Comparison of ENCODE assay signal across 13 cellular contexts in the genomic region with DNA sequence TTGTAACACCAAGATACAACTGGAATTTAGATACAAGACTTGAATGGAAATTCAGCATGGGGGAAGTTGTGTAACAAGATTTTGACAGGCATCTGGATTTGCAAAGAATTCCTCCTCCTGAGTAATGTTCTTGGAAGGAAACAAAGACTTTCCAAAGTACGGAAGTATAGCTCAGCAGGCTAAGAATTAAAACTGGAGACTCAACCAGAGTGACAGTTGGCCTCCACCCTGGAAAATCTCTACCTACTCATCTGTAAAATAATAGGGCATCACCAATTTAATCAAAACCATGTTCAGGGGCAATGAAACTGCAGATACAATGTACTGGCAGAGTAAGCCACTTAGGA. TPM values are rescaled to one million over a fixed set of nuclear protein-coding genes. Genes with fewer than 3 reads are reported as not detected.
DNase-seq lines count a peak whose midpoint lies in the region; ATAC-seq and TF ChIP-seq lines count a peak whose summit lies in the region.
"Had no signal": no experiment of that assay in that cellular context is flagged by ENCODE, and none has a peak within 500 bp of the region (broad histone marks: within the 10 kb centered on the region; RNA-seq: fewer than 3 reads in every experiment).

No MANE protein-coding gene starts in this region.

- H3K9me3 ChIP-seq in hepatocyte (ENCODE audit: low read depth) (no peaks in the 10 kb centered on the region), stomach (no peaks in the 10 kb centered on the region)
- no peaks in the 10 kb centered on the region for H3K9me3 ChIP-seq in CD8-positive, alpha-beta memory T cell (ENCODE audit: low read length)

- H3K36me3 Mint-ChIP-seq in activated CD4-positive, alpha-beta T cell treated with anti-CD3 and anti-CD28 coated beads for 36 hours (ENCODE audit: low read depth), result peaks cover 20% of the 10 kb centered on the region
- H3K36me3 Mint-ChIP-seq in brain (peaks cover 17% of the 10 kb centered on the region), endothelial cell (ENCODE audit: low read depth, unreplicated experiment) (no peaks in the 10 kb centered on the region)
- peaks cover 0 to 36% (median 0%) of the 10 kb centered on the region in 3 donors for H3K36me3 Mint-ChIP-seq in CD8-positive, alpha-beta memory T cell

- peaks cover 61% of the 10 kb centered on the region for H4K20me1 ChIP-seq in hepatocyte (ENCODE audit: insufficient read depth, poor library complexity, severe bottlenecking)

- H3K4me3 ChIP-seq in hepatocyte, result no peak overlapping the region
- H3K4me3 ChIP-seq in stomach, result no peak overlapping the region
- no peak overlapping the region for H3K4me3 ChIP-seq in CD8-positive, alpha-beta memory T cell (ENCODE audit: low read length)

- POLR2A ChIA-PET in activated CD4-positive, alpha-beta T cell treated with anti-CD3 and anti-CD28 coated beads for 36 hours (lab: Charles Lee), result interaction anchor here (0.7 kb wide), 1 partner anchor 264 kb away, joined by 5 read pairs; no protein-coding TSS in a partner anchor
- POLR2A ChIA-PET in CD8-positive, alpha-beta memory T cell (lab: Charles Lee), result no interaction called here

- H3K27ac Mint-ChIP-seq in activated CD4-positive, alpha-beta T cell treated with anti-CD3 and anti-CD28 coated beads for 36 hours, result peak overlapping the region; percentile 5
- peak overlapping the region in 4 of 5 experiments; percentile 3 to 75 (median 41) for H3K27ac Mint-ChIP-seq in brain
- H3K27ac Mint-ChIP-seq in endothelial cell (ENCODE audit: unreplicated experiment), result no peak overlapping the region
- H3K27ac Mint-ChIP-seq in CD8-positive, alpha-beta memory T cell, result peak overlapping the region in 3 of 8 donors; percentile 13 to 32 (median 24)
- H3K27ac Mint-ChIP-seq: activated T-helper 2 cell treated with anti-CD3 and anti-CD28 coated beads, Interferon-gamma antibody, Interleukin-2, Interleukin-4, amounts not matched to agents 10 μg/mL and 5 μg/mL and 100 μg/mL, durations not matched to agents 14 hours and 24 hours and 36 hours had no signal

- intact Hi-C loops in activated CD4-positive, alpha-beta T cell treated with anti-CD3 and anti-CD28 coated beads for 36 hours (cut with DNase I, micrococcal nuclease), result no loop called here
- intact Hi-C loops in stomach (cut with DNase I; ENCODE audit: low total_unique reads), result no loop called here

- H3K27me3 ChIP-seq in hepatocyte (no peaks in the 10 kb centered on the region), stomach (no peaks in the 10 kb centered on the region)
- no peaks in the 10 kb centered on the region for H3K27me3 ChIP-seq in CD8-positive, alpha-beta memory T cell (ENCODE audit: insufficient read depth, low read length, poor library complexity, severe bottlenecking)

- H3K9me2 ChIP-seq in hepatocyte (replicated peaks; ENCODE audit: insufficient read depth), result no peaks in the 10 kb centered on the region

- H3K27me3 Mint-ChIP-seq in activated CD4-positive, alpha-beta T cell treated with anti-CD3 and anti-CD28 coated beads for 36 hours, result no peaks in the 10 kb centered on the region
- H3K27me3 Mint-ChIP-seq in brain (no peaks in the 10 kb centered on the region), endothelial cell (ENCODE audit: unreplicated experiment) (peaks cover 3% of the 10 kb centered on the region)
- no peaks in the 10 kb centered on the region for H3K27me3 Mint-ChIP-seq in CD8-positive, alpha-beta memory T cell

- DNase-seq in activated CD4-positive, alpha-beta T cell treated with anti-CD3 and anti-CD28 coated beads for 36 hours, result no peak
- DNase-seq in activated CD4-positive, alpha-beta T cell treated with anti-CD3 and anti-CD28 coated beads for 48 hours, result no peak
- DNase-seq in hepatocyte (ENCODE audit: low spot score), result peak; percentile 23
- DNase-seq in stomach, result no peak
- DNase-seq in endothelial cell (ENCODE audit: low spot score), result no peak
- no peak for DNase-seq in UCSD-AML1 (lab: John Stamatoyannopoulos, UW; ENCODE audit: unreplicated experiment)
- no peak for DNase-seq in CD8-positive, alpha-beta memory T cell
- DNase-seq: H9, NCI-H1417, substantia nigra had no signal

- WGBS in hepatocyte (ENCODE audit: low lambda C conversion rate, missing lambda C conversion rate), result 64% methylated on average over 1 of the region's 1 CpG
- 26 to 52% (median 40%) methylated on average over 1 of the region's 1 CpG for whole genome bisulfite sequencing in stomach, 5 donors

- H3K36me3 ChIP-seq in hepatocyte (replicated peaks; ENCODE audit: insufficient read depth, low read depth) (no peaks in the 10 kb centered on the region), stomach (peaks cover 0 to 8% (median 4%) of the 10 kb centered on the region in 4 donors)
- H3K36me3 ChIP-seq in CD8-positive, alpha-beta memory T cell (ENCODE audit: insufficient read depth, low read length), result peaks cover 5% of the 10 kb centered on the region

- no peak for TF ChIP-seq POLR2A in stomach (IDR thresholded peaks at IDR 0.05)

- CTCF ChIA-PET in activated CD4-positive, alpha-beta T cell treated with anti-CD3 and anti-CD28 coated beads for 36 hours (lab: Charles Lee), result interaction anchor here (1.0 to 2.0 kb wide), 4 partner anchors 9 to 58 kb away, joined by 3 to 15 read pairs (median 7); a partner anchor contains a TSS
- CTCF ChIA-PET in CD8-positive, alpha-beta memory T cell (lab: Charles Lee), result interaction anchor here (4.3 kb wide), 1 partner anchor 8 kb away, joined by 19 read pairs; no protein-coding TSS in a partner anchor

- no peak overlapping the region for H3K4me3 Mint-ChIP-seq in activated CD4-positive, alpha-beta T cell treated with anti-CD3 and anti-CD28 coated beads for 36 hours
- H3K4me3 Mint-ChIP-seq in brain (peak overlapping the region in 1 of 5 experiments; percentile 25), endothelial cell (ENCODE audit: unreplicated experiment) (no peak overlapping the region)
- no peak overlapping the region for H3K4me3 Mint-ChIP-seq in CD8-positive, alpha-beta memory T cell
- H3K4me3 Mint-ChIP-seq: H9 had no signal

- no peak for ATAC-seq in activated CD4-positive, alpha-beta T cell treated with anti-CD3 and anti-CD28 coated beads for 36 hours

- H2AFZ ChIP-seq in hepatocyte, result no peak overlapping the region

- peaks cover 70% of the 10 kb centered on the region for H3K4me1 Mint-ChIP-seq in activated CD4-positive, alpha-beta T cell treated with anti-CD3 and anti-CD28 coated beads for 36 hours
- H3K4me1 Mint-ChIP-seq in brain, result peaks cover 64% of the 10 kb centered on the region
- peaks cover 6% of the 10 kb centered on the region for H3K4me1 Mint-ChIP-seq in endothelial cell (ENCODE audit: unreplicated experiment)
- peaks cover 59 to 93% (median 79%) of the 10 kb centered on the region in 3 donors for H3K4me1 Mint-ChIP-seq in CD8-positive, alpha-beta memory T cell

- H3K27ac ChIP-seq in hepatocyte (peak overlapping the region; percentile 21), stomach (peak overlapping the region in 3 of 5 donors; percentile 32 to 50 (median 37))
- H3K27ac ChIP-seq in CD8-positive, alpha-beta memory T cell (ENCODE audit: low read depth, low read length), result no peak overlapping the region
- H3K27ac ChIP-seq: 22Rv1 had no signal

- H3K79me2 ChIP-seq in hepatocyte, result peaks cover 97% of the 10 kb centered on the region

- no peak overlapping the region for H3K4me2 ChIP-seq in hepatocyte

- TF ChIP-seq CTCF in brain (conservative IDR thresholded peaks at IDR 0.05), result no peak
- no peak for TF ChIP-seq CTCF in hepatocyte (IDR thresholded peaks at IDR 0.05; ENCODE audit: poor library complexity)
- no peak for TF ChIP-seq CTCF in stomach (IDR thresholded peaks at IDR 0.05)
- TF ChIP-seq CTCF in endothelial cell (IDR thresholded peaks at IDR 0.05; ENCODE audit: unreplicated experiment), result no peak

- no peak for TF ChIP-seq EP300 in stomach (IDR thresholded peaks at IDR 0.05)

- H3K4me1 ChIP-seq in hepatocyte (ENCODE audit: insufficient read depth) (peaks cover 15% of the 10 kb centered on the region), stomach (peaks cover 25 to 68% (median 47%) of the 10 kb centered on the region in 4 donors)
- peaks cover 32% of the 10 kb centered on the region for H3K4me1 ChIP-seq in CD8-positive, alpha-beta memory T cell (ENCODE audit: insufficient read depth, low read length)

- H3K9me3 Mint-ChIP-seq in activated CD4-positive, alpha-beta T cell treated with anti-CD3 and anti-CD28 coated beads for 36 hours (ENCODE audit: low read depth), result no peaks in the 10 kb centered on the region
- H3K9me3 Mint-ChIP-seq in brain, result no peaks in the 10 kb centered on the region
- no peaks in the 10 kb centered on the region for H3K9me3 Mint-ChIP-seq in endothelial cell (ENCODE audit: unreplicated experiment)
- no peaks in the 10 kb centered on the region for H3K9me3 Mint-ChIP-seq in CD8-positive, alpha-beta memory T cell
- H3K9me3 Mint-ChIP-seq: activated T-helper 2 cell treated with anti-CD3 and anti-CD28 coated beads, Interferon-gamma antibody, Interleukin-2, Interleukin-4, amounts not matched to agents 10 μg/mL and 5 μg/mL and 100 μg/mL, durations not matched to agents 14 hours and 24 hours and 36 hours; H9 had no signal

RNA-seq across cellular contexts. Expression of a gene that starts 14.8 kb away (rescaled TPM):
- total RNA-seq in activated CD4-positive, alpha-beta T cell treated with anti-CD3 and anti-CD28 coated beads for 36 hours, result 10 to 100 TPM; 34.1 to 38.7 TPM
- polyA plus RNA-seq in brain (ENCODE audit: insufficient read depth, low read depth, low replicate concordance) (39.9 TPM), hepatocyte (45.4 and 47.6 TPM in 2 replicates), stomach (10 to 100 TPM; 13.9 to 16.2 (median 16.2) TPM)
- total RNA-seq in hepatocyte (34.4 and 38.2 TPM in 2 replicates), stomach (10 to 100 TPM; 24.3 to 80.5 (median 43.3) TPM), endothelial cell (ENCODE audit: unreplicated experiment) (72.0 TPM)
- 10 to 100 TPM; 31.2 to 32.9 TPM for total RNA-seq in CD8-positive, alpha-beta memory T cell
- 91.7 TPM for polyA plus RNA-seq in CD8-positive, alpha-beta memory T cell

RNA-seq across cellular contexts. Expression of a gene that starts 53.1 kb away (rescaled TPM):
- total RNA-seq in activated CD4-positive, alpha-beta T cell treated with anti-CD3 and anti-CD28 coated beads for 36 hours, result 10 to 100 TPM; 10.8 to 14.5 TPM
- polyA plus RNA-seq in brain (ENCODE audit: insufficient read depth, low read depth, low replicate concordance) (44.0 TPM), hepatocyte (13.5 and 16.2 TPM in 2 replicates), stomach (1 to 10 TPM; 3.4 to 9.5 (median 4.9) TPM)
- total RNA-seq in hepatocyte (18.1 and 18.3 TPM in 2 replicates), stomach (10 to 100 TPM in 3 of 5 donors, 1 to 10 TPM in 2; 8.0 to 25.4 (median 14.7) TPM), endothelial cell (ENCODE audit: unreplicated experiment) (21.0 TPM)
- total RNA-seq in CD8-positive, alpha-beta memory T cell, result 10 to 100 TPM; 11.6 to 12.5 TPM
- 9.3 TPM for polyA plus RNA-seq in CD8-positive, alpha-beta memory T cell
